In the genomic region with DNA sequence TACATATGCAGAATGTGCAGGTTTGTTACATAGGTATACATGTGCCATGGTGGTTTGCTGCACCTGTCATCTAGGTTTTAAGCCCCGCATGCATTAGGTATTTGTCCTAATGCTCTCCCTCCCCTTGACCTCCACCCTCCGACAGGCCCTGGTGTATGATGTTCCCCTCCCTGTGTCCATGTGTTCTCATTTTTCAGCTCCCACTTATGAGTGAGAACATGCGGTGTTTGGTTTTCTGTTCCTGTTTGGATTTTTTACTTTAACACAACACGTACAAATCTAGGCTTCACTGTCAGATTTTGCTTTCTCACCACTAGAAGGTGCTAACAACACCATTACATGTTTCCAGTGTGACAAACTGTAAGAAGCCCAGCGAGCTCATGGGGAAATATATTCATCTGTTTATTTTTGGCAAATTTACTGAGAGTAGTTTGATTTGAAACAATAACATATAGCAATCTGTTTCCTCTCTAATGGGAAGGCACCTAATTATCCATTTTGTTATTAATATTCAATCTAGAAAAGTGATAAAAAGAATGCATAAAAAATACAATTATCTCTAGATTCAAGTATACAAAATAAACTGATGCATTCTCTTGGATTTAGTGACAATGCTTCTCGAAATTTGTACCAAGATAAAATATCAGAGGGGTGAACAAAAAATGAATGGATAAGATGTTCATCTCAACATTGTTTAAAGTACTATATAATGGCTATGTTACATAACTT, we compare ENCODE assay signal across 8 cellular contexts. TPM values are rescaled to one million over a fixed set of nuclear protein-coding genes. Genes with fewer than 3 reads are reported as not detected.
DNase-seq lines count a peak whose midpoint lies in the region; ATAC-seq and TF ChIP-seq lines count a peak whose summit lies in the region.

No MANE protein-coding gene starts in this region.

- intact Hi-C loops in HCT116 (cut with micrococcal nuclease): no loop called here
- intact Hi-C loops in activated CD8-positive, alpha-beta T cell treated with anti-CD3 and anti-CD28 coated beads for 36 hours (cut with micrococcal nuclease): loop anchor here (2.0 to 5.0 kb wide), 2 partner anchors 25 to 43 kb away; no protein-coding TSS in a partner anchor
- intact Hi-C loops in spleen (cut with DNase I; ENCODE audit: low total_unique reads): no loop called here

- RAD21 ChIA-PET in HCT116 (lab: Charles Lee; ENCODE audit: low non-redundant PET in 1 of 2, low total read pairs in 2 of 2, uncharacterized antibody in 2 of 2, unreplicated experiment in 2 of 2): interaction anchor here (0.6 to 1.7 kb wide), 3 partner anchors 12 to 307 kb away, joined by 3 to 8 read pairs (median 5); no protein-coding TSS in a partner anchor

- H3K4me3 ChIP-seq in GM12864 (ENCODE audit: low read depth, low read length) (peak overlapping the region; percentile 40), HCT116 (replicated peaks in 1 of 2; ENCODE audit: low read depth in 1 of 2, low read length in 2 of 2) (no peak overlapping the region), LNCaP clone FGC (ENCODE audit: low read depth, low read length) (no peak overlapping the region), spleen (peak overlapping the region in 4 of 8 donors; percentile 10 to 61 (median 18))

- no peaks in the 10 kb centered on the region for H3K79me2 ChIP-seq in HCT116 (ENCODE audit: insufficient read depth, low read length)

- H2AFZ ChIP-seq in HCT116 (ENCODE audit: low read depth, low read length, poor library complexity, severe bottlenecking): peak overlapping the region; percentile 25

- 12 to 23% (median 13%) methylated on average over 6 of the region's 6 CpGs for WGBS in spleen, 5 donors

- H3K4me1 Mint-ChIP-seq in activated CD8-positive, alpha-beta T cell treated with anti-CD3 and anti-CD28 coated beads for 36 hours (ENCODE audit: low read depth): peaks cover 24% of the 10 kb centered on the region

- H3K9me2 ChIP-seq in HCT116 (ENCODE audit: insufficient read depth): no peaks in the 10 kb centered on the region

- DNase-seq in ACHN (peak; percentile 63), GM12864 (ENCODE audit: low read depth) (peak; percentile 73), HCT116 (ENCODE audit: low read depth, low spot score) (peak; percentile 62), LNCaP clone FGC (ENCODE audit: low read depth) (no peak), glomerular visceral epithelial cell (ENCODE audit: extremely low spot score) (peak; percentile 39), spleen (no peak), foreskin melanocyte (no peak)
- DNase-seq in activated CD8-positive, alpha-beta T cell treated with anti-CD3 and anti-CD28 coated beads for 36 hours: peak; percentile 30

- H3K27ac ChIP-seq in HCT116 (ENCODE audit: low read depth, low read length) (no peak overlapping the region), spleen (peak overlapping the region in 5 of 8 donors; percentile 19 to 80 (median 65))

- peak; percentile 75 for TF ChIP-seq CTCF in GM12864 (IDR thresholded peaks at IDR 0.05; ENCODE audit: low read depth, low read length, missing control alignments)
- TF ChIP-seq CTCF in HCT116 (IDR thresholded peaks at IDR 0.05 in 2 of 3, conservative IDR thresholded peaks at IDR 0.05 in 1 of 3; ENCODE audit: borderline replicate concordance in 1 of 3, insufficient read depth in 1 of 3, low read depth in 2 of 3, low read length in 2 of 3): peak; percentile 76 to 79 (median 78)
- peak; percentile 80 for TF ChIP-seq CTCF in LNCaP clone FGC (IDR thresholded peaks at IDR 0.05; ENCODE audit: control insufficient read depth, extremely low read depth, insufficient read depth)
- TF ChIP-seq CTCF in activated CD8-positive, alpha-beta T cell treated with anti-CD3 and anti-CD28 coated beads for 36 hours (IDR thresholded peaks at IDR 0.05): peak; percentile 69
- peak; percentile 41 to 76 (median 70) for TF ChIP-seq CTCF in spleen (IDR thresholded peaks at IDR 0.05 in 8 of 11, conservative IDR thresholded peaks at IDR 0.05 in 3 of 11)

- TF ChIP-seq RAD21 in HCT116 (IDR thresholded peaks at IDR 0.05; ENCODE audit: low read depth): peak; percentile 70

- no peaks in the 10 kb centered on the region for H3K9me3 Mint-ChIP-seq in activated CD8-positive, alpha-beta T cell treated with anti-CD3 and anti-CD28 coated beads for 36 hours

- CTCF ChIA-PET in HCT116 (lab: Charles Lee): interaction anchor here (0.6 to 2.8 kb wide), 23 partner anchors 10 to 533 kb away, joined by 3 to 27 read pairs (median 4); no protein-coding TSS in a partner anchor
- CTCF ChIA-PET in activated CD8-positive, alpha-beta T cell treated with anti-CD3 and anti-CD28 coated beads for 36 hours (lab: Charles Lee): interaction anchor here (0.6 to 10.7 kb wide), 36 partner anchors 8 to 742 kb away, joined by 3 to 403 read pairs (median 4); a partner anchor contains a TSS

- H4K20me1 ChIP-seq in HCT116 (ENCODE audit: insufficient read depth): no peaks in the 10 kb centered on the region

- no peak for TF ChIP-seq POLR2A in HCT116 (IDR thresholded peaks at IDR 0.05; ENCODE audit: borderline replicate concordance, extremely low read depth, insufficient read depth, insufficient read length)
- no peak for TF ChIP-seq POLR2A in spleen (IDR thresholded peaks at IDR 0.05)

- peak overlapping the region; percentile 58 for H3K4me2 ChIP-seq in HCT116 (ENCODE audit: low read length)

- H3K27ac Mint-ChIP-seq in activated CD8-positive, alpha-beta T cell treated with anti-CD3 and anti-CD28 coated beads for 36 hours: peak overlapping the region; percentile 96

- ATAC-seq in HCT116: peak; percentile 95
- peak; percentile 95 for ATAC-seq in activated CD8-positive, alpha-beta T cell treated with anti-CD3 and anti-CD28 coated beads for 36 hours

- peaks cover 4% of the 10 kb centered on the region for H3K36me3 Mint-ChIP-seq in activated CD8-positive, alpha-beta T cell treated with anti-CD3 and anti-CD28 coated beads for 36 hours (ENCODE audit: low read depth)

- no TSS peak for BruUV-seq in HCT116 (replicated peaks; lab: Mats Ljungman, UMichigan)

- POLR2A ChIA-PET in HCT116 (lab: Charles Lee): interaction anchor here (0.7 to 1.3 kb wide), 4 partner anchors 9 to 372 kb away, joined by 3 to 7 read pairs (median 3); no protein-coding TSS in a partner anchor
- POLR2A ChIA-PET in activated CD8-positive, alpha-beta T cell treated with anti-CD3 and anti-CD28 coated beads for 36 hours (lab: Charles Lee): interaction anchor here (0.6 to 2.6 kb wide), 9 partner anchors 12 to 159 kb away, joined by 3 to 10 read pairs (median 3); a partner anchor contains a TSS

- no peaks in the 10 kb centered on the region for H3K27me3 Mint-ChIP-seq in activated CD8-positive, alpha-beta T cell treated with anti-CD3 and anti-CD28 coated beads for 36 hours

- H3K27me3 ChIP-seq in HCT116 (ENCODE audit: insufficient read depth, low read length): no peaks in the 10 kb centered on the region
- no peaks in the 10 kb centered on the region for H3K27me3 ChIP-seq in spleen (replicated peaks in 1 of 7)

- in situ Hi-C loops in ACHN (cut with HindIII; ENCODE audit: low pct_ligation_motif_present, low pct_unique_long_range_greater_than_20kb, low sequenced_read_pairs): no loop called here

- H3K9ac ChIP-seq in HCT116 (ENCODE audit: low read length): no peak overlapping the region

- peak overlapping the region; percentile 78 for H3K4me3 Mint-ChIP-seq in activated CD8-positive, alpha-beta T cell treated with anti-CD3 and anti-CD28 coated beads for 36 hours

- no peaks in the 10 kb centered on the region for H3K36me3 ChIP-seq in HCT116 (ENCODE audit: control insufficient read depth in 1 of 2, insufficient read depth in 2 of 2, low read length in 2 of 2)
- H3K36me3 ChIP-seq in spleen: no peaks in the 10 kb centered on the region

- H3K9me3 ChIP-seq in HCT116 (ENCODE audit: control insufficient read depth in 1 of 2, insufficient read depth in 1 of 2, low read depth in 1 of 2, low read length in 2 of 2): no peaks in the 10 kb centered on the region
- H3K9me3 ChIP-seq in spleen: peaks cover 0 to 8% (median 0%) of the 10 kb centered on the region in 8 donors

- H3K4me1 ChIP-seq in HCT116 (ENCODE audit: control insufficient read depth in 1 of 2, insufficient read depth in 2 of 2, low read length in 2 of 2) (peaks cover 0 to 3% of the 10 kb centered on the region in 2 experiments; a peak in 1 of 4 replicates), spleen (peaks cover 13 to 49% (median 26%) of the 10 kb centered on the region in 6 donors)

TF ChIP-seq in HCT116, 20 proteins besides CTCF, POLR2A, EP300 and RAD21 (continues in another document):
- TF ChIP-seq ELF1 (IDR thresholded peaks at IDR 0.05; ENCODE audit: borderline replicate concordance, low read depth) (no peak), YY1 (IDR thresholded peaks at IDR 0.05; ENCODE audit: extremely low read depth, insufficient replicate concordance, low read depth, low read length) (peak; percentile 39), CEBPB (IDR thresholded peaks at IDR 0.05; ENCODE audit: low read depth) (no peak), SP1 (IDR thresholded peaks at IDR 0.05; ENCODE audit: low read depth) (no peak), CBX3 (IDR thresholded peaks at IDR 0.05; ENCODE audit: low read depth) (peak; percentile 69; the same call in 1 of the 2 replicates)
- TF ChIP-seq, protein P1, sequence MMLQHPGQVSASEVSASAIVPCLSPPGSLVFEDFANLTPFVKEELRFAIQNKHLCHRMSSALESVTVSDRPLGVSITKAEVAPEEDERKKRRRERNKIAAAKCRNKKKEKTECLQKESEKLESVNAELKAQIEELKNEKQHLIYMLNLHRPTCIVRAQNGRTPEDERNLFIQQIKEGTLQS (IDR thresholded peaks at IDR 0.05): no peak
- TF ChIP-seq, protein P2, sequence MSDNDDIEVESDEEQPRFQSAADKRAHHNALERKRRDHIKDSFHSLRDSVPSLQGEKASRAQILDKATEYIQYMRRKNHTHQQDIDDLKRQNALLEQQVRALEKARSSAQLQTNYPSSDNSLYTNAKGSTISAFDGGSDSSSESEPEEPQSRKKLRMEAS (IDR thresholded peaks at IDR 0.05): peak; percentile 26; the same call in 1 of the 2 replicates

RNA-seq across cellular contexts. Expression of a gene that starts 23.2 kb away (rescaled TPM):
- total RNA-seq in HCT116 (2021; ENCODE audit: unreplicated experiment) (4.7 TPM), spleen (100 to 1,000 TPM in 3 of 7 donors, 10 to 100 TPM in 4; 73.9 to 164 (median 97.6) TPM)
- 1.3 and 1.5 TPM in 2 replicates for polyA plus RNA-seq in HCT116 (2012)
- 100 to 1,000 TPM; 102 to 108 TPM for total RNA-seq in activated CD8-positive, alpha-beta T cell treated with anti-CD3 and anti-CD28 coated beads for 36 hours
- polyA plus RNA-seq in spleen: 10 to 100 TPM; 35.0 to 52.0 (median 41.4) TPM

RNA-seq across cellular contexts. Expression of a gene that starts 53.0 kb away (rescaled TPM):
- 32.6 TPM for total RNA-seq in HCT116 (2021; ENCODE audit: unreplicated experiment)
- polyA plus RNA-seq in HCT116 (2012): 17.2 and 21.4 TPM in 2 replicates
- 10 to 100 TPM; 29.8 to 32.9 TPM for total RNA-seq in activated CD8-positive, alpha-beta T cell treated with anti-CD3 and anti-CD28 coated beads for 36 hours
- 100 to 1,000 TPM in 1 of 7 donors, 10 to 100 TPM in 6; 43.8 to 101 (median 49.8) TPM for total RNA-seq in spleen
- polyA plus RNA-seq in spleen: 10 to 100 TPM; 24.0 to 32.0 (median 27.7) TPM

Comparison
In these comparisons a context has a peak if more than half of its experiments do, and no peak if none do; other contexts are left out.
1. DNase-seq: peak in ACHN (single experiment), GM12864 (single experiment), HCT116 (single experiment), activated CD8-positive, alpha-beta T cell treated with anti-CD3 and anti-CD28 coated beads for 36 hours (single experiment) and glomerular visceral epithelial cell (single experiment); none in LNCaP clone FGC (single experiment), spleen (single experiment) and foreskin melanocyte (single experiment).
2. RNA of a gene that starts 23.2 kb away (total RNA-seq): 102 to 108 TPM in activated CD8-positive, alpha-beta T cell treated with anti-CD3 and anti-CD28 coated beads for 36 hours and 73.9 to 164 TPM in spleen; 4.7 TPM in HCT116 (single experiment); every median in the first group is over 10 times any median in the second.
3. Peak in every context shown above with its lines, with median percentiles within 50 percentile points of each other: CTCF ChIP-seq.